27 cellular contexts compared by ENCODE assay signal in genomic region chr4:124666496-124666895, GRCh38.
"Had no signal": no experiment of that assay in that cellular context is flagged by ENCODE, and none has a peak within 500 bp of the region (broad histone marks: within the 10 kb centered on the region; RNA-seq: fewer than 3 reads in every experiment).

No MANE protein-coding gene starts in this region.

- H3K4me3 ChIP-seq: heart right ventricle, hepatocyte, left ventricle myocardium inferior, lung, right atrium auricular region, tibial nerve, uterus had no signal

- DNase-seq: heart right ventricle; islet precursor cell; left ventricle myocardium inferior; mesenchymal stem cell; naive thymus-derived CD4-positive, alpha-beta T cell; occipital lobe; small intestine; stimulated activated CD4-positive, alpha-beta T cell treated with anti-CD3 and anti-CD28 coated beads, Interleukin-1b, Interleukin-23, amount 100 ng/mL, for 48 hours; stimulated activated CD4-positive, alpha-beta T cell treated with anti-CD3 and anti-CD28 coated beads, Interleukin-2, amount 100 ng/mL, for 48 hours; stimulated activated CD4-positive, alpha-beta T cell treated with anti-CD3 and anti-CD28 coated beads, Interleukin-4, amount 100 ng/mL, for 4 hours; stimulated activated CD8-positive, alpha-beta memory T cell treated with anti-CD3 and anti-CD28 coated beads, Interleukin-4, amount 100 ng/mL, for 48 hours; stimulated activated naive CD4-positive, alpha-beta T cell treated with Interleukin-2 at 50 U/mL for 16 hours; stimulated activated naive CD8-positive, alpha-beta T cell treated with anti-CD3 and anti-CD28 coated beads, Interleukin-15, amount 100 ng/mL, for 72 hours; substantia nigra; uterus had no signal

- H3K36me3 Mint-ChIP-seq: natural killer cell treated with Interleukin-12 subunit alpha and Interleukin-12 subunit beta and Interleukin-15 and Interleukin-18, amount 100 ng/mL, for 72 hours; stimulated activated memory B cell treated with anti-CD40 and anti-IgM and Interleukin-4, amounts not matched to agents 10 μg/mL and 1 μg/mL and 100 μg/mL, for 72 hours had no signal

- H3K27ac ChIP-seq: heart right ventricle, hepatocyte, left ventricle myocardium inferior, neutrophil, parathyroid adenoma, right atrium auricular region, uterus had no signal

- H3K27ac Mint-ChIP-seq: naive thymus-derived CD4-positive, alpha-beta T cell; natural killer cell treated with Interleukin-12 subunit alpha and Interleukin-12 subunit beta and Interleukin-15 and Interleukin-18, amount 100 ng/mL, for 72 hours; progenitor cell of endocrine pancreas; stimulated activated memory B cell treated with anti-CD40 and anti-IgM and Interleukin-4, amounts not matched to agents 10 μg/mL and 1 μg/mL and 100 μg/mL, for 72 hours; stimulated activated naive CD8-positive, alpha-beta T cell treated with anti-CD3 and anti-CD28 coated beads, Interleukin-15, amount 100 ng/mL, for 72 hours; type B pancreatic cell had no signal

- H3K27me3 Mint-ChIP-seq: naive thymus-derived CD4-positive, alpha-beta T cell; natural killer cell treated with Interleukin-12 subunit alpha and Interleukin-12 subunit beta and Interleukin-15 and Interleukin-18, amount 100 ng/mL, for 72 hours; progenitor cell of endocrine pancreas; stimulated activated memory B cell treated with anti-CD40 and anti-IgM and Interleukin-4, amounts not matched to agents 10 μg/mL and 1 μg/mL and 100 μg/mL, for 72 hours; stimulated activated naive CD8-positive, alpha-beta T cell treated with anti-CD3 and anti-CD28 coated beads, Interleukin-15, amount 100 ng/mL, for 72 hours; type B pancreatic cell had no signal

- H3K9me3 ChIP-seq: heart right ventricle, left ventricle myocardium inferior, neutrophil, right atrium auricular region, tibial nerve, uterus had no signal

- ATAC-seq: heart right ventricle; naive thymus-derived CD4-positive, alpha-beta T cell; natural killer cell treated with Interleukin-12 subunit alpha and Interleukin-12 subunit beta and Interleukin-15 and Interleukin-18, amount 100 ng/mL, for 72 hours; sciatic nerve; stimulated activated memory B cell treated with anti-CD40 and anti-IgM and Interleukin-4, amounts not matched to agents 10 μg/mL and 1 μg/mL and 100 μg/mL, for 72 hours; stimulated activated naive CD8-positive, alpha-beta T cell treated with anti-CD3 and anti-CD28 coated beads, Interleukin-15, amount 100 ng/mL, for 72 hours had no signal

- H3K36me3 ChIP-seq: uterus had no signal

- H3K4me1 ChIP-seq: heart right ventricle, left ventricle myocardium inferior, parathyroid adenoma, right atrium auricular region, uterus had no signal

- H3K4me1 Mint-ChIP-seq: naive thymus-derived CD4-positive, alpha-beta T cell; stimulated activated memory B cell treated with anti-CD40 and anti-IgM and Interleukin-4, amounts not matched to agents 10 μg/mL and 1 μg/mL and 100 μg/mL, for 72 hours; stimulated activated naive CD8-positive, alpha-beta T cell treated with anti-CD3 and anti-CD28 coated beads, Interleukin-15, amount 100 ng/mL, for 72 hours had no signal

- H3K4me3 Mint-ChIP-seq: naive thymus-derived CD4-positive, alpha-beta T cell; natural killer cell treated with Interleukin-12 subunit alpha and Interleukin-12 subunit beta and Interleukin-15 and Interleukin-18, amount 100 ng/mL, for 72 hours; neural crest cell; stimulated activated memory B cell treated with anti-CD40 and anti-IgM and Interleukin-4, amounts not matched to agents 10 μg/mL and 1 μg/mL and 100 μg/mL, for 72 hours; stimulated activated naive CD8-positive, alpha-beta T cell treated with anti-CD3 and anti-CD28 coated beads, Interleukin-15, amount 100 ng/mL, for 72 hours; type B pancreatic cell had no signal

- H3K27me3 ChIP-seq: heart right ventricle, hepatocyte, neutrophil, right atrium auricular region, tibial nerve, uterus had no signal
